ENCODE assay signal across 24 cellular contexts in genomic region chr19:3849787-3850186, GRCh38. TPM values are rescaled to one million over a fixed set of nuclear protein-coding genes. Genes with fewer than 3 reads are reported as not detected.
"Had no signal": no experiment of that assay in that cellular context is flagged by ENCODE, and none has a peak within 500 bp of the region (broad histone marks: within the 10 kb centered on the region; RNA-seq: fewer than 3 reads in every experiment).

No MANE protein-coding gene starts in this region.

- H3K36me3 ChIP-seq: SJCRH30 had no signal

- H3K9me3 ChIP-seq: SJCRH30 had no signal

- H3K4me3 ChIP-seq: PC-9, SJCRH30, SK-N-MC had no signal

- DNase-seq: NCI-H1092, NCI-H1105, NCI-H1417 treated with DMSO at 0.1 percent for 48 hours, NCI-H187 treated with DMSO at 0.1 percent for 48 hours, NCI-H2029, NCI-H345, NCI-H446, NCI-H524 treated with DMSO at 0.1 percent for 48 hours, NCI-H526 treated with DMSO at 0.1 percent for 48 hours, NCI-H774, SIG-M5 had no signal

- ATAC-seq: Right ventricle myocardium inferior had no signal

- H3K27me3 ChIP-seq: SJCRH30 had no signal

- H3K4me2 ChIP-seq: KMS-11, PC-9 had no signal

- H3K27ac ChIP-seq: KMS-11, PC-9, RWPE1, SJCRH30, SK-N-MC had no signal

- H3K9ac ChIP-seq: KMS-11 had no signal

- H2AFZ ChIP-seq: PC-9 had no signal

- H3K4me1 ChIP-seq: SJCRH30 had no signal

- FAIRE-seq: RCC 7860 had no signal

RNA-seq across cellular contexts. Expression of gene ZFR2, which starts 19.1 kb away (rescaled TPM):
- total RNA-seq: LHCN-M2, MCF 10A, NCI-H460, OCI-LY7, PC-9, Right ventricle myocardium inferior, RPMI7951, SJCRH30 had no signal

RNA-seq across cellular contexts. Expression of gene ATCAY, which starts 30.7 kb away (rescaled TPM):
- total RNA-seq: MCF 10A, NCI-H460, OCI-LY7, PC-9, Right ventricle myocardium inferior, RPMI7951, SJCRH30, SK-MEL-5 had no signal
